22 cellular contexts compared by ENCODE assay signal in genomic region chr22:27716074-27716473, GRCh38.
"Had no signal": no experiment of that assay in that cellular context is flagged by ENCODE, and none has a peak within 500 bp of the region (broad histone marks: within the 10 kb centered on the region; RNA-seq: fewer than 3 reads in every experiment).

No MANE protein-coding gene starts in this region.

- H3K27ac ChIP-seq: SJCRH30 had no signal

- H3K36me3 ChIP-seq: MG63, SJCRH30 had no signal

- H3K4me3 ChIP-seq: MG63, SJCRH30 had no signal

- H3K9me3 ChIP-seq: SJCRH30 had no signal

- ATAC-seq: HepG2, Panc1, PC-3, Right ventricle myocardium inferior had no signal

- DNase-seq: IMR-90, Karpas-422, KG1, MG63, NCI-H1092, NCI-H1417 treated with DMSO at 0.1 percent for 48 hours, NCI-H146, NCI-H1694 treated with DMSO at 0.1 percent for 48 hours, NCI-H1930, NCI-H2081, NCI-H2107, NCI-H2227 treated with DMSO at 0.1 percent for 48 hours, NCI-H524, NCI-H526 treated with DMSO at 0.1 percent for 48 hours, NCI-H774, PC-3, SHP77 treated with DMSO at 0.1 percent for 48 hours, SJCRH30, SW 1271 had no signal

- H3K27me3 ChIP-seq: MG63, SJCRH30 had no signal
